ENCODE assay signal across 30 cellular contexts in genomic region chr4:53512608-53513007, GRCh38.
"Had no signal": no experiment of that assay in that cellular context is flagged by ENCODE, and none has a peak within 500 bp of the region (broad histone marks: within the 10 kb centered on the region; RNA-seq: fewer than 3 reads in every experiment).

No MANE protein-coding gene starts in this region.

- ATAC-seq: activated naive CD4-positive, alpha-beta T cell treated with anti-CD3 and anti-CD28 coated beads, Interleukin-2, amount 50 U/mL, for 72 hours; activated T-cell treated with anti-CD3 and anti-CD28 coated beads, Interleukin-2, amount 50 U/mL, for 72 hours; gastroesophageal sphincter; heart right ventricle had no signal

- H3K27ac Mint-ChIP-seq: activated CD4-positive, alpha-beta memory T cell treated with anti-CD3 and anti-CD28 coated beads, Interleukin-2, amount 10 ng/mL, durations not matched to agents 7 days and 5 days; activated CD4-positive, alpha-beta T cell treated with anti-CD3 and anti-CD28 coated beads, Interleukin-2, amount 10 ng/mL, durations not matched to agents 7 days and 5 days; activated naive CD4-positive, alpha-beta T cell treated with anti-CD3 and anti-CD28 coated beads, Interleukin-2, amount 10 ng/mL, durations not matched to agents 7 days and 5 days; activated naive CD4-positive, alpha-beta T cell treated with anti-CD3 and anti-CD28 coated beads, Interleukin-2, amount 50 U/mL, for 72 hours; activated naive CD8-positive, alpha-beta T cell treated with anti-CD3 and anti-CD28 coated beads, Interleukin-2, amount 10 ng/mL, durations not matched to agents 7 days and 5 days; activated T-cell treated with anti-CD3 and anti-CD28 coated beads, Interleukin-2, amount 50 U/mL, for 24 hours; activated T-cell treated with anti-CD3 and anti-CD28 coated beads, Interleukin-2, amount 50 U/mL, for 72 hours; brain had no signal

- H3K36me3 Mint-ChIP-seq: activated naive CD4-positive, alpha-beta T cell treated with anti-CD3 and anti-CD28 coated beads, Interleukin-2, amount 10 ng/mL, durations not matched to agents 7 days and 5 days; activated naive CD4-positive, alpha-beta T cell treated with anti-CD3 and anti-CD28 coated beads, Interleukin-2, amount 50 U/mL, for 72 hours; activated naive CD8-positive, alpha-beta T cell treated with anti-CD3 and anti-CD28 coated beads, Interleukin-2, amount 10 ng/mL, durations not matched to agents 7 days and 5 days; brain had no signal

- H3K4me3 ChIP-seq: ascending aorta, breast epithelium, cardiac muscle cell, colonic mucosa, esophagus squamous epithelium, gastroesophageal sphincter, heart right ventricle had no signal

- H3K4me1 Mint-ChIP-seq: activated CD4-positive, alpha-beta memory T cell treated with anti-CD3 and anti-CD28 coated beads, Interleukin-2, amount 10 ng/mL, durations not matched to agents 7 days and 5 days; activated CD4-positive, alpha-beta T cell treated with anti-CD3 and anti-CD28 coated beads, Interleukin-2, amount 10 ng/mL, durations not matched to agents 7 days and 5 days; activated naive CD4-positive, alpha-beta T cell treated with anti-CD3 and anti-CD28 coated beads, Interleukin-2, amount 10 ng/mL, durations not matched to agents 7 days and 5 days; activated naive CD8-positive, alpha-beta T cell treated with anti-CD3 and anti-CD28 coated beads, Interleukin-2, amount 10 ng/mL, durations not matched to agents 7 days and 5 days had no signal

- H3K4me3 Mint-ChIP-seq: activated CD4-positive, alpha-beta memory T cell treated with anti-CD3 and anti-CD28 coated beads, Interleukin-2, amount 10 ng/mL, durations not matched to agents 7 days and 5 days; activated CD4-positive, alpha-beta T cell treated with anti-CD3 and anti-CD28 coated beads, Interleukin-2, amount 10 ng/mL, durations not matched to agents 7 days and 5 days; activated naive CD4-positive, alpha-beta T cell treated with anti-CD3 and anti-CD28 coated beads, Interleukin-2, amount 10 ng/mL, durations not matched to agents 7 days and 5 days; activated naive CD8-positive, alpha-beta T cell treated with anti-CD3 and anti-CD28 coated beads, Interleukin-2, amount 10 ng/mL, durations not matched to agents 7 days and 5 days; activated T-cell treated with anti-CD3 and anti-CD28 coated beads, Interleukin-2, amount 50 U/mL, for 24 hours; activated T-cell treated with anti-CD3 and anti-CD28 coated beads, Interleukin-2, amount 50 U/mL, for 72 hours; brain had no signal

- DNase-seq: activated CD4-positive, alpha-beta memory T cell treated with anti-CD3 and anti-CD28 coated beads, Interleukin-2, amount 10 ng/mL, durations not matched to agents 7 days and 5 days; activated CD4-positive, alpha-beta T cell treated with anti-CD3 and anti-CD28 coated beads for 4 hours; activated CD4-positive, alpha-beta T cell treated with anti-CD3 and anti-CD28 coated beads, Interleukin-2, amount 10 ng/mL, durations not matched to agents 7 days and 5 days; activated CD4-positive, alpha-beta T cell treated with anti-CD3 and anti-CD28 coated beads, Interleukin-2, amount 50 U/mL, for 4 hours; activated CD4-positive, CD25-positive, alpha-beta regulatory T cell; activated CD4-positive, CD25-positive, alpha-beta regulatory T cell treated with anti-CD3 and anti-CD28 coated beads, Interleukin-2, amount 50 U/mL, for 72 hours; activated CD8-positive, alpha-beta memory T cell treated with anti-CD3 and anti-CD28 coated beads, Interleukin-2, amount 50 U/mL, for 48 hours; activated gamma-delta T cell; activated naive CD4-positive, alpha-beta T cell; activated naive CD4-positive, alpha-beta T cell treated with anti-CD3 and anti-CD28 coated beads, Interleukin-2, amount 10 ng/mL, durations not matched to agents 7 days and 5 days; activated naive CD8-positive, alpha-beta T cell treated with anti-CD3 and anti-CD28 coated beads, Interleukin-2, amount 10 ng/mL, durations not matched to agents 7 days and 5 days; activated T-cell treated with anti-CD3 and anti-CD28 coated beads for 4 hours; activated T-cell treated with anti-CD3 and anti-CD28 coated beads, Interleukin-2, amount 50 U/mL, for 24 hours; activated T-cell treated with anti-CD3 and anti-CD28 coated beads, Interleukin-2, amount 50 U/mL, for 72 hours; central memory CD4-positive, alpha-beta T cell; cerebellar nuclear complex; colonic mucosa; effector CD8-positive, alpha-beta T cell; esophagus squamous epithelium; foreskin melanocyte; heart right ventricle; T-helper 2 cell had no signal

- FAIRE-seq: endometrium, endothelial cell of umbilical vein had no signal

- H3K9me3 Mint-ChIP-seq: activated CD4-positive, alpha-beta memory T cell treated with anti-CD3 and anti-CD28 coated beads, Interleukin-2, amount 10 ng/mL, durations not matched to agents 7 days and 5 days; activated CD4-positive, alpha-beta T cell treated with anti-CD3 and anti-CD28 coated beads, Interleukin-2, amount 10 ng/mL, durations not matched to agents 7 days and 5 days; activated naive CD4-positive, alpha-beta T cell treated with anti-CD3 and anti-CD28 coated beads, Interleukin-2, amount 10 ng/mL, durations not matched to agents 7 days and 5 days; activated naive CD8-positive, alpha-beta T cell treated with anti-CD3 and anti-CD28 coated beads, Interleukin-2, amount 10 ng/mL, durations not matched to agents 7 days and 5 days; activated T-cell treated with anti-CD3 and anti-CD28 coated beads, Interleukin-2, amount 50 U/mL, for 24 hours; activated T-cell treated with anti-CD3 and anti-CD28 coated beads, Interleukin-2, amount 50 U/mL, for 72 hours had no signal
